Comparison of ENCODE assay signal across 17 cellular contexts in the genomic region with DNA sequence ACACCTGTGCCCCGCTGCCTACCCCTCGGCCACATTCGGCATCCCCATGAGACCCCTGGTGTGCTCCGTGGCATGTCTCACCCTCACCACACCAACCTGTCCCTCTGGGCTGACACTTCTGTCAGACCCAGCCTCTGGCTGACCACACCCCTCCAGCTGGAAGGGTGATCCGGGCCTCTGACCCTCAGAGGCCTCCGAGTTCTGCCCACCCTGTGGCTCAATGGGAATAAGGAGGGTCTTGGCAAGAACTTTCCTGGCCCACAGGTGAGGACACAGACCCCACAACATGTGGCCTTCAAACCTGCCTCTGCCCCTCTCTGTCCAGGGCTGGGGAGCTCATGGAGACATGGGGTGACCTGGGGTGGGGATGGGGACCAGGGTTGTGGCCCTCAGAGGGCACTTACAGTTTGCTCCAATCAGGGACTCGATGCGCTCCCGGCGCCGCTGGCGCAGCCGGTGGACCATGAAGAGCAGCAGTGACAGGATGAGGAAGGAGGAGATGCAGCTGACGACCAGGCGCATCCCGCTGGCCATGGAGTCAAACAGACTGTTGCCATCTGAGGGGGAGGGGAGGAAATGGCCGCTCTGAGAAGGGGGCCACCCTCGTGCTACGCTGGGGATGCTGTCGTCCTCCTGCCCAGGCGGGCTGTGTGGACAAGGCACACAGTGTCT.
DNase-seq lines count a peak whose midpoint lies in the region; ATAC-seq and TF ChIP-seq lines count a peak whose summit lies in the region.
"Had no signal": no experiment of that assay in that cellular context is flagged by ENCODE, and none has a peak within 500 bp of the region (broad histone marks: within the 10 kb centered on the region; RNA-seq: fewer than 3 reads in every experiment).

No MANE protein-coding gene starts in this region.

- H3K9ac ChIP-seq in endodermal cell (ENCODE audit: extremely low read depth, low read length, poor library complexity, severe bottlenecking) (no peak overlapping the region), colonic mucosa (ENCODE audit: low read depth in 2 of 2, low read length in 2 of 2) (no peak overlapping the region)

- H3K36me3 ChIP-seq in heart right ventricle = peaks cover 0 to 100% (median 64%) of the 10 kb centered on the region in 9 donors
- H3K36me3 ChIP-seq in endodermal cell (ENCODE audit: control insufficient read depth, insufficient read depth, low read length) = peaks cover 50% of the 10 kb centered on the region
- peaks cover 7% of the 10 kb centered on the region for H3K36me3 ChIP-seq in mucosa of descending colon (ENCODE audit: low read depth)
- H3K36me3 ChIP-seq in colonic mucosa = peaks cover 9% of the 10 kb centered on the region

- no peak overlapping the region for H3K4me3 Mint-ChIP-seq in endodermal cell
- H3K4me3 Mint-ChIP-seq: CD8-positive, alpha-beta T cell; GM23338; HFFc6 had no signal

- no peaks in the 10 kb centered on the region for H3K27me3 Mint-ChIP-seq in endodermal cell (ENCODE audit: insufficient read depth)

- H3K9me3 ChIP-seq in heart right ventricle (no peaks in the 10 kb centered on the region), endodermal cell (ENCODE audit: control insufficient read depth, low read length) (no peaks in the 10 kb centered on the region), mucosa of descending colon (no peaks in the 10 kb centered on the region), colonic mucosa (no peaks in the 10 kb centered on the region)

- TF ChIP-seq CTCF in heart right ventricle (IDR thresholded peaks at IDR 0.05) = no peak
- TF ChIP-seq CTCF in endodermal cell (conservative IDR thresholded peaks at IDR 0.05) = no peak
- no peak for TF ChIP-seq CTCF in mucosa of descending colon (IDR thresholded peaks at IDR 0.05)
- TF ChIP-seq CTCF in colonic mucosa (IDR thresholded peaks at IDR 0.05) = no peak

- H3K9me3 Mint-ChIP-seq in endodermal cell = no peaks in the 10 kb centered on the region
- H3K9me3 Mint-ChIP-seq: CD8-positive, alpha-beta T cell; GM23338; HFFc6 had no signal

- no peaks in the 10 kb centered on the region for H3K27me3 ChIP-seq in heart right ventricle
- H3K27me3 ChIP-seq in endodermal cell (ENCODE audit: control insufficient read depth, insufficient read depth, low read length, poor library complexity, severe bottlenecking) = no peaks in the 10 kb centered on the region
- no peaks in the 10 kb centered on the region for H3K27me3 ChIP-seq in colonic mucosa

- H3K4me3 ChIP-seq in heart right ventricle (no peak overlapping the region), endodermal cell (ENCODE audit: low read length) (no peak overlapping the region), mucosa of descending colon (no peak overlapping the region), colonic mucosa (no peak overlapping the region)
- H3K4me3 ChIP-seq: GM23338, PC-9 had no signal

- no peak overlapping the region for H3K27ac Mint-ChIP-seq in endodermal cell
- H3K27ac Mint-ChIP-seq: GM23338, HFFc6 had no signal

- intact Hi-C loops in Right ventricle myocardium inferior (cut with DNase I) = no loop called here
- intact Hi-C loops in heart right ventricle (cut with DNase I) = no loop called here
- intact Hi-C loops in mucosa of descending colon (cut with DNase I, micrococcal nuclease) = no loop called here
- intact Hi-C loops in colonic mucosa (cut with DNase I) = no loop called here

- H3K4me1 ChIP-seq in heart right ventricle = no peaks in the 10 kb centered on the region
- H3K4me1 ChIP-seq in endodermal cell (ENCODE audit: control insufficient read depth, insufficient read depth, low read length) = no peaks in the 10 kb centered on the region
- H3K4me1 ChIP-seq in mucosa of descending colon (ENCODE audit: low read depth) = no peaks in the 10 kb centered on the region
- H3K4me1 ChIP-seq in colonic mucosa = no peaks in the 10 kb centered on the region

- DNase-seq in Right ventricle myocardium inferior (ENCODE audit: missing footprints) (peak; percentile 37), heart right ventricle (no peak), endodermal cell (peak; percentile 24), mucosa of descending colon (peak in 2 of 3 donors; percentile 9 to 29), colonic mucosa (no peak)
- no peak for DNase-seq in activated CD4-positive, alpha-beta T cell treated with anti-CD3 and anti-CD28 coated beads for 48 hours
- DNase-seq: CD8-positive, alpha-beta T cell; HFFc6; Kasumi-1; NCI-H1105 treated with DMSO at 0.1 percent for 48 hours; NCI-H187 treated with DMSO at 0.1 percent for 48 hours; NCI-H2171; NCI-H774; PC-9; Right ventricle myocardium superior had no signal

- H3K4me1 Mint-ChIP-seq in endodermal cell = no peaks in the 10 kb centered on the region
- H3K4me1 Mint-ChIP-seq: GM23338 had no signal

- peaks cover 51% of the 10 kb centered on the region for H3K36me3 Mint-ChIP-seq in endodermal cell (ENCODE audit: low read depth)

- ATAC-seq in Right ventricle myocardium inferior (no peak), heart right ventricle (no peak), mucosa of descending colon (no peak), HG03159 (IDR thresholded peaks at IDR 0.05; ENCODE audit: unreplicated experiment) (no peak)
- ATAC-seq: CD8-positive, alpha-beta T cell; GM23338 had no signal

- H3K27ac ChIP-seq in heart right ventricle (no peak overlapping the region), endodermal cell (ENCODE audit: low read depth, low read length) (no peak overlapping the region), colonic mucosa (no peak overlapping the region)
- H3K27ac ChIP-seq: PC-9 had no signal

- 94 to 95% methylated on average over 21 of the region's 21 CpGs for WGBS in heart right ventricle, 2 donors
- 94 to 95% methylated on average over 11 to 21 of the region's 21 CpGs for WGBS in endodermal cell (ENCODE audit: insufficient coverage in 1 of 2, insufficient read length in 1 of 2), 2 experiments

Comparison
In these comparisons a context has a peak if more than half of its experiments do, and no peak if none do; other contexts are left out.
1. DNase-seq: peak in Right ventricle myocardium inferior (single experiment), endodermal cell (single experiment) and mucosa of descending colon (2 of 3); none in heart right ventricle (0 of 2), activated CD4-positive, alpha-beta T cell treated with anti-CD3 and anti-CD28 coated beads for 48 hours (single experiment) and colonic mucosa (single experiment).